Comparison of ENCODE assay signal across 25 cellular contexts in the genomic region with DNA sequence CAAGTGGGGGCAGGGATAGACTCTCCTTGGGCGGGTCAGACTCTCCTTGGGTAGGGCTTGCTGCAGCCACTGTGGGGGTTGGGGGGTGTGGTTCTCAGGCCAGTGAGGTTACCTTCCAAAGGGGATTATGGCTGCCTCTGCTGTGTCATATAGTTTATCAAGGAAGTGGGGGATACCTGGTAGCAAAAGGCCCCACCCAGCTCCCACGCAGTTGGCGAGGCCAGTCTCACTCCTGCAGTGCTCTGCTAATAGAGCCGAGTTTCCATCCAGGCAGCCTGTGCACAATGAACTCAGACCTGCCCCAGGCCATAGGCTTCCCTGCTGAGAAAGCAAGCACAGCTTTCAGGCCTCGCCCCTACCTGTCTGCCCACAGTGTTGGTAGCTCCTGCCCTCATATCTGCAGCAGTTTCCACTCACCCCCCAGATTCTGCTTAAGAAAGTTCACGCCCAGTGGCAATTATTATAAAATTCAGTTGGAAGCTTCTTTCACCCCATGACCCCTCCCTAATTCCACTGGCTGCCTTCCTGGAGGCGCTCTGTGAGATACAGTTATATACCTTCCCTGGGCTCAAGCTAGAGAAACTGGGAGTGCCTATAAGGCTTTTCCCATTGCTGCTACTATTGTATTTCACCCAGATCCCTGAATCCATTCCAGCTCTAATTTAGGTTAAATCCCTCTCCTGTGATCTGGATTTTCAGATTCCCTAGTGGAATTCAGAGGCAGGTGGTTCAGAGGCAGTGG. TPM values are rescaled to one million over a fixed set of nuclear protein-coding genes. Genes with fewer than 3 reads are reported as not detected.
DNase-seq lines count a peak whose midpoint lies in the region; ATAC-seq, FAIRE-seq and TF ChIP-seq lines count a peak whose summit lies in the region.
"Had no signal": no experiment of that assay in that cellular context is flagged by ENCODE, and none has a peak within 500 bp of the region (broad histone marks: within the 10 kb centered on the region; RNA-seq: fewer than 3 reads in every experiment).

No MANE protein-coding gene starts in this region.

- peak overlapping the region; percentile 20 to 69; a peak in 4 of 6 replicates for H3K27ac ChIP-seq in A549
- H3K27ac ChIP-seq in K562 (ENCODE audit: extremely low read depth, low read depth, low read length): peak overlapping the region; percentile 53; the same call in 2 of the 3 replicates
- no peak overlapping the region for H3K27ac ChIP-seq in GM23248
- H3K27ac ChIP-seq in left lung: no peak overlapping the region
- H3K27ac ChIP-seq: BLaER1, pancreas, upper lobe of right lung had no signal

- H3K9me3 ChIP-seq in A549: no peaks in the 10 kb centered on the region
- H3K9me3 ChIP-seq in K562 (replicated peaks; ENCODE audit: control insufficient read depth, insufficient read depth, low read depth, low read length): no peaks in the 10 kb centered on the region; the same call in 1 of the 2 replicates
- no peaks in the 10 kb centered on the region for H3K9me3 ChIP-seq in GM23248 (ENCODE audit: low read depth)
- peaks cover 0 to 18% of the 10 kb centered on the region in 2 donors for H3K9me3 ChIP-seq in left lung
- H3K9me3 ChIP-seq: pancreas had no signal

- H3F3A ChIP-seq in GM23248 (ENCODE audit: insufficient read depth): no peaks in the 10 kb centered on the region

- in situ Hi-C loops in K562 (cut with MboI) (no loop called here), GM23248 (cut with MboI) (no loop called here)

- 81% methylated on average over 6 of the region's 7 CpGs for whole genome bisulfite sequencing in A549 (ENCODE audit: missing lambda C conversion rate)
- WGBS in K562 (ENCODE audit: insufficient coverage, low coverage, missing lambda C conversion rate): 34% methylated on average over 7 of the region's 7 CpGs
- 77 to 79% methylated on average over 7 of the region's 7 CpGs for WGBS in GM23248 (ENCODE audit: low coverage in 1 of 2, low lambda C conversion rate in 2 of 2, missing lambda C conversion rate in 2 of 2), 2 experiments

- H3K79me2 ChIP-seq in K562 (ENCODE audit: control insufficient read depth, insufficient read depth, low read length) (no peaks in the 10 kb centered on the region; the same call in 2 of the 3 replicates), GM23248 (ENCODE audit: insufficient read depth) (no peaks in the 10 kb centered on the region)

- H3K36me3 ChIP-seq in K562 (ENCODE audit: control insufficient read depth, insufficient read depth, low read length) (peaks cover 14% of the 10 kb centered on the region; the same call in 2 of the 3 replicates), GM23248 (ENCODE audit: low read depth) (no peaks in the 10 kb centered on the region), left lung (no peaks in the 10 kb centered on the region)
- H3K36me3 ChIP-seq: BLaER1, pancreas, upper lobe of right lung had no signal

- ATAC-seq in A549 (peak in 1 of 2 experiments; percentile 45; a peak in 1 of 6 replicates), K562 (peak; percentile 92), left lung (no peak), GM21381 (IDR thresholded peaks at IDR 0.05; ENCODE audit: unreplicated experiment) (no peak)
- ATAC-seq: natural killer cell, pancreas, Right ventricle myocardium inferior, sciatic nerve, upper lobe of right lung had no signal

- TF ChIP-seq RAD21 in A549 (conservative IDR thresholded peaks at IDR 0.05 in 1 of 2, IDR thresholded peaks at IDR 0.05 in 1 of 2) (no peak), K562 (CRISPR knock-in tag; conservative IDR thresholded peaks at IDR 0.05 in 1 of 2, IDR thresholded peaks at IDR 0.05 in 1 of 2) (no peak)

- H3K4me1 ChIP-seq in A549 (peaks cover 21% of the 10 kb centered on the region), K562 (replicated peaks in 1 of 2; ENCODE audit: control insufficient read depth in 2 of 2, insufficient read depth in 2 of 2, low read length in 2 of 2) (peaks cover 5 to 13% of the 10 kb centered on the region in 2 experiments; a peak in 4 of 5 replicates), GM23248 (ENCODE audit: insufficient read depth) (no peaks in the 10 kb centered on the region), left lung (no peaks in the 10 kb centered on the region)
- H3K4me1 ChIP-seq: BLaER1, pancreas, upper lobe of right lung had no signal

- peak overlapping the region; percentile 55 for H3K4me2 ChIP-seq in A549
- peak overlapping the region; percentile 45 for H3K4me2 ChIP-seq in K562 (ENCODE audit: insufficient read depth, low read length)
- H3K4me2 ChIP-seq in GM23248 (ENCODE audit: unreplicated experiment): no peak overlapping the region
- H3K4me2 ChIP-seq: BLaER1 had no signal

- H3K4me3 ChIP-seq in A549 (no peak overlapping the region), K562 (no peak overlapping the region), GM23248 (no peak overlapping the region), left lung (no peak overlapping the region)
- H3K4me3 ChIP-seq: BLaER1, pancreas, upper lobe of right lung had no signal

- FAIRE-seq in A549 (lab: Jason Lieb, UNC): no peak
- peak; percentile 49 for FAIRE-seq in K562 (lab: Jason Lieb, UNC)
- FAIRE-seq: astrocyte, pancreas had no signal

- no peaks in the 10 kb centered on the region for H4K20me1 ChIP-seq in K562 (replicated peaks; ENCODE audit: control insufficient read depth, insufficient read depth, low read length)
- no peaks in the 10 kb centered on the region for H4K20me1 ChIP-seq in GM23248 (ENCODE audit: insufficient read depth)
- H4K20me1 ChIP-seq: BLaER1 had no signal

- POLR2A ChIA-PET in A549 (lab: Yijun Ruan, JAX) (no interaction called here), K562 (lab: Yijun Ruan, JAX) (interaction anchor here (0.6 to 1.3 kb wide), 4 partner anchors 20 to 318 kb away, joined by 3 read pairs; no protein-coding TSS in a partner anchor)

- no peak for TF ChIP-seq POLR2A in A549 (IDR thresholded peaks at IDR 0.05; ENCODE audit: low read length)
- TF ChIP-seq POLR2A in K562 (conservative IDR thresholded peaks at IDR 0.05): no peak

- CTCF ChIA-PET in A549 (lab: Yijun Ruan, JAX): no interaction called here
- CTCF ChIA-PET in K562 (lab: Yijun Ruan, JAX; ENCODE audit: low intra/inter-chr PET ratio): no interaction called here

- intact Hi-C loops in K562 (cut with micrococcal nuclease): no loop called here
- intact Hi-C loops in left lung (cut with DNase I): no loop called here

- TF ChIP-seq CTCF in A549 (IDR thresholded peaks at IDR 0.05): no peak
- no peak for TF ChIP-seq CTCF in K562 (IDR thresholded peaks at IDR 0.05 in 2 of 3, conservative IDR thresholded peaks at IDR 0.05 in 1 of 3; ENCODE audit: insufficient read depth in 2 of 3, low read depth in 1 of 3, low read length in 3 of 3)
- TF ChIP-seq CTCF in left lung (IDR thresholded peaks at IDR 0.05): no peak

- H3K27me3 ChIP-seq in K562 (ENCODE audit: control insufficient read depth in 2 of 2, insufficient read depth in 2 of 2, low read length in 2 of 2): no peaks in the 10 kb centered on the region
- H3K27me3 ChIP-seq in GM23248 (replicated peaks; ENCODE audit: insufficient read depth): no peaks in the 10 kb centered on the region
- H3K27me3 ChIP-seq in left lung: no peaks in the 10 kb centered on the region
- H3K27me3 ChIP-seq: BLaER1, pancreas, upper lobe of right lung had no signal

- no peak for DNase-seq in A549 (ENCODE audit: low read depth in 1 of 2, low spot score in 1 of 2)
- peak in 2 of 3 experiments; percentile 49 to 79 for DNase-seq in NCI-H1417 (lab: John Stamatoyannopoulos, UW)
- DNase-seq in K562 (ENCODE audit: extremely low read depth in 1 of 4, low spot score in 3 of 4): peak in 3 of 4 experiments; percentile 23 to 74 (median 50)
- peak; percentile 30 for DNase-seq in iPS-NIHi7 (ENCODE audit: extremely low spot score)
- no peak for DNase-seq in GM23248
- no peak for DNase-seq in AG20443 (ENCODE audit: low spot score)
- DNase-seq in left lung: no peak
- DNase-seq: activated CD4-positive, alpha-beta T cell treated with anti-CD3 and anti-CD28 coated beads, Interleukin-2, amount 50 U/mL, for 48 hours; activated CD4-positive, CD25-positive, alpha-beta regulatory T cell; activated naive CD8-positive, alpha-beta T cell treated with anti-CD3 and anti-CD28 coated beads for 36 hours; effector CD4-positive, alpha-beta T cell; H7; KBM-7; natural killer cell; NCI-H2029; NCI-H524; pancreas; stimulated activated CD8-positive, alpha-beta memory T cell treated with anti-CD3 and anti-CD28 coated beads, Interleukin-4, amount 100 ng/mL, for 48 hours; SW 1271; upper lobe of right lung had no signal

- TF ChIP-seq EP300 in A549 (IDR thresholded peaks at IDR 0.05) (no peak), K562 (IDR thresholded peaks at IDR 0.05; ENCODE audit: low read length) (no peak)

- H3K9me2 ChIP-seq in GM23248 (ENCODE audit: insufficient read depth): no peaks in the 10 kb centered on the region

- peak overlapping the region; percentile 56 for H2AFZ ChIP-seq in K562 (ENCODE audit: low read depth, low read length)
- H2AFZ ChIP-seq in GM23248: no peak overlapping the region

- H3K9me1 ChIP-seq in K562 (ENCODE audit: control insufficient read depth, insufficient read depth, low read length): no peaks in the 10 kb centered on the region

- H3K9ac ChIP-seq in K562 (ENCODE audit: insufficient read depth in 1 of 2, low read depth in 2 of 2, low read length in 2 of 2): peak overlapping the region in 1 of 2 experiments; percentile 76; a peak in 1 of 4 replicates
- no peak overlapping the region for H3K9ac ChIP-seq in GM23248
- H3K9ac ChIP-seq: BLaER1 had no signal

- BruUV-seq in K562 (replicated peaks; lab: Mats Ljungman, UMichigan): no TSS peak

RNA-seq across cellular contexts. Expression of a gene that starts 56.1 kb away (rescaled TPM):
- 194 and 216 TPM in 2 replicates for polyA plus RNA-seq in A549 (2011; rRNA removed)
- 142 and 158 TPM in 2 replicates for polyA plus RNA-seq in A549 (2012; cell fraction: cytosol; rRNA removed)
- polyA plus RNA-seq in A549 (2012; cell fraction: nucleus; rRNA removed): 53.6 and 55.2 TPM in 2 replicates
- polyA plus RNA-seq in A549 (2017; fragmentation: RNase III; extraction: RNeasy Plus Mini Kit Qiagen cat#74134 plus additional on column Dnase treatment): 104 to 108 TPM (median 107 TPM) in 3 replicates
- 45.8 and 63.6 TPM in 2 replicates for polyA minus RNA-seq in A549 (2011; rRNA and poly(A)+ RNA removed)
- 73.9 and 153 TPM in 2 replicates for total RNA-seq in K562 (2011; cell fraction: chromatin; rRNA removed; ENCODE audit: low replicate concordance)
- 49.4 and 70.0 TPM in 2 replicates for total RNA-seq in K562 (2011; cell fraction: nucleolus; rRNA removed)
- total RNA-seq in K562 (2011; cell fraction: nucleoplasm; rRNA removed): 113 and 160 TPM in 2 replicates
- 257 and 288 TPM in 2 replicates for total RNA-seq in K562 (2014; rRNA removed)
- total RNA-seq in K562 (2014; rRNA removed; fragmentation: Illumina TruSeq; extraction: Trizol): 291 and 320 TPM in 2 replicates
- 212 and 219 TPM in 2 replicates for total RNA-seq in K562 (2015; rRNA removed; fragmentation: Illumina TruSeq; extraction: Trizol)
- 193 and 194 TPM in 2 replicates for total RNA-seq in K562 (2021)
- 307 and 436 TPM in 2 replicates for polyA plus RNA-seq in K562 (2011; rRNA removed)
- polyA plus RNA-seq in K562 (2011; cell fraction: cytosol; rRNA removed): 294 and 307 TPM in 2 replicates
- polyA plus RNA-seq in K562 (2011; cell fraction: nucleus; rRNA removed): 134 and 184 TPM in 2 replicates
- 183 and 267 TPM in 2 replicates for polyA plus RNA-seq in K562 (2012)
- 284 and 294 TPM in 2 replicates for polyA plus RNA-seq in K562 (2014; fragmentation: Illumina TruSeq; extraction: Trizol)
- polyA plus RNA-seq in K562 (2014; fragmentation: Nextera tagmentation; extraction: Ambion mirVana): 100 to 1,000 TPM; 587 to 632 TPM
- polyA plus RNA-seq in K562 (2014; rRNA removed): 368 and 418 TPM in 2 replicates
- 185 and 206 TPM in 2 replicates for polyA minus RNA-seq in K562 (2011; rRNA and poly(A)+ RNA removed)
- polyA minus RNA-seq in K562 (2011; cell fraction: cytosol; rRNA and poly(A)+ RNA removed): 56.4 and 57.5 TPM in 2 replicates
- 77.5 and 119 TPM in 2 replicates for polyA minus RNA-seq in K562 (2011; cell fraction: nucleus; rRNA and poly(A)+ RNA removed)
- 51.1 and 55.1 TPM in 2 replicates for total RNA-seq in GM23248 (2014; rRNA removed; shearing (Covaris generic))
- polyA plus RNA-seq in GM23248 (2016; fragmentation: Nextera tagmentation; extraction: Ambion mirVana): 83.2 and 84.2 TPM in 2 replicates
- total RNA-seq in left lung: 10 to 100 TPM; 49.2 to 58.7 TPM

Comparison
In these comparisons a context has a peak if more than half of its experiments do, and no peak if none do; other contexts are left out.
1. DNase-seq: peak in NCI-H1417 (2 of 3), K562 (3 of 4) and iPS-NIHi7 (single experiment); none in A549 (0 of 2), GM23248 (single experiment), AG20443 (single experiment) and left lung (0 of 2).
2. H3K27ac ChIP-seq: peak in A549 (2 of 2) and K562 (single experiment); none in GM23248 (single experiment) and left lung (0 of 2).